ENCODE assay signal across 11 cellular contexts in the genomic region with DNA sequence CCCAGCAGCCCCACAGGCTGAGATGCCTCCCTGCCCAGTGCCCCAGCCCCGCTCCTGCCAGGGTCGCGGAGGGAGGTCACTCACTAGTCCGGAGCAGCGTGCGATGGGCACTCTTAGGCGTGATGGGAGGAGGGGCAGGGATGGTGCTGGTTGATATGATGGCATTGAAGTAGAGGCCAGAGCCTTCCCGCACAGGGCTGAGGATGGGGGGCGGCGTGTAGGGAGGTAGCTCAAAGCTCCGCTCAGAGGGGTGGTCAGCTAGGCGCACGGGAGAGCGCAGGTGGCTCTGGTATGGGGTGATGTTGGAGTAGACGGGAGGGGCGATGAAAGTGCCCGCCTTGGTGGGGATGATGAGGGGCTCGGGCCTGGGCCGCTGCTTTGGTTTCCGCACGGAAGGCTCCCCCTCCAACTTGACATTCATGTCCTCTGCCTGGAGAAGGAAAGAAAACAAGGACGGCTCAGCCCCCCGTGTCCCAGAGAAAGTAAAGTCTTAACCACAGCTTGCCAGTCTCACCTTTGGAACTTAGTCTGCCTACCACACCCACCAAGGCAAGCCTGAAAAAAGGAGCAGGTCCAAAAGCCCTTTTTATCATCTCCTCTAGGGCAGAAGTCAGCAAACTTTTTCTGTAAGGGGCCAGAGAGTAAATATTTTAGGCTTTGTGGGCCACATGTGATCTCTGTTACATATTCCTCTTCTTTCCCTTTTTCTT. TPM values are rescaled to one million over a fixed set of nuclear protein-coding genes. Genes with fewer than 3 reads are reported as not detected.
DNase-seq lines count a peak whose midpoint lies in the region; ATAC-seq and TF ChIP-seq lines count a peak whose summit lies in the region.
"Had no signal": no experiment of that assay in that cellular context is flagged by ENCODE, and none has a peak within 500 bp of the region (broad histone marks: within the 10 kb centered on the region; RNA-seq: fewer than 3 reads in every experiment).

No MANE protein-coding gene starts in this region.

- H3K9me3 ChIP-seq in Peyer's patch (no peaks in the 10 kb centered on the region), esophagus muscularis mucosa (no peaks in the 10 kb centered on the region)

- H3K4me1 ChIP-seq in Peyer's patch = peaks cover 0 to 62% (median 1%) of the 10 kb centered on the region in 4 donors
- peaks cover 55 to 75% (median 71%) of the 10 kb centered on the region in 4 donors for H3K4me1 ChIP-seq in esophagus muscularis mucosa

- ATAC-seq in GM21381 (IDR thresholded peaks at IDR 0.05; ENCODE audit: unreplicated experiment) (no peak), HG02970 (IDR thresholded peaks at IDR 0.05; ENCODE audit: low FRiP score, unreplicated experiment) (no peak)

- peak overlapping the region in 3 of 4 donors; percentile 32 to 67 (median 57) for H3K27ac ChIP-seq in Peyer's patch
- peak overlapping the region; percentile 65 to 98 (median 81) for H3K27ac ChIP-seq in esophagus muscularis mucosa (replicated peaks in 1 of 4)

- H3K9me3 Mint-ChIP-seq in CD14-positive monocyte = peaks cover 0 to 3% (median 0%) of the 10 kb centered on the region in 7 donors
- H3K9me3 Mint-ChIP-seq: dendritic cell treated with granulocyte-macrophage colony-stimulating factor and Interleukin-4, amounts not matched to agents 40 ng/mL and 50 ng/mL, for 4 days had no signal

- no peak overlapping the region for H3K4me3 ChIP-seq in Peyer's patch
- H3K4me3 ChIP-seq in esophagus muscularis mucosa = no peak overlapping the region

- no peaks in the 10 kb centered on the region for H3K27me3 ChIP-seq in Peyer's patch
- no peaks in the 10 kb centered on the region for H3K27me3 ChIP-seq in esophagus muscularis mucosa

- H3K36me3 ChIP-seq in Peyer's patch = peaks cover 0 to 79% (median 0%) of the 10 kb centered on the region in 3 donors
- peaks cover 32 to 92% (median 60%) of the 10 kb centered on the region in 4 donors for H3K36me3 ChIP-seq in esophagus muscularis mucosa

- TF ChIP-seq POLR2A in Peyer's patch (IDR thresholded peaks at IDR 0.05) (no peak), esophagus muscularis mucosa (IDR thresholded peaks at IDR 0.05; ENCODE audit: low read depth) (no peak)

- no peak overlapping the region for H3K4me3 Mint-ChIP-seq in CD14-positive monocyte
- H3K4me3 Mint-ChIP-seq: dendritic cell treated with granulocyte-macrophage colony-stimulating factor and Interleukin-4, amounts not matched to agents 40 ng/mL and 50 ng/mL, for 4 days had no signal

- TF ChIP-seq EP300 in esophagus muscularis mucosa (IDR thresholded peaks at IDR 0.05) = no peak

- H3K27me3 Mint-ChIP-seq in CD14-positive monocyte (ENCODE audit: low read depth in 3 of 3) = peaks cover 0 to 2% (median 0%) of the 10 kb centered on the region in 3 donors
- H3K27me3 Mint-ChIP-seq: dendritic cell treated with granulocyte-macrophage colony-stimulating factor and Interleukin-4, amounts not matched to agents 40 ng/mL and 50 ng/mL, for 4 days had no signal

- TF ChIP-seq CTCF in CD14-positive monocyte (IDR thresholded peaks at IDR 0.05) (no peak), Peyer's patch (IDR thresholded peaks at IDR 0.05) (peak in 1 of 6 experiments; percentile 29), esophagus muscularis mucosa (IDR thresholded peaks at IDR 0.05) (no peak)

- WGBS in esophagus muscularis mucosa = 91% methylated on average over 23 of the region's 23 CpGs

- peaks cover 36% of the 10 kb centered on the region for H3K4me1 Mint-ChIP-seq in CD14-positive monocyte

- peaks cover 73 to 87% of the 10 kb centered on the region in 2 donors for H3K36me3 Mint-ChIP-seq in CD14-positive monocyte

- DNase-seq in CD14-positive monocyte (ENCODE audit: low spot score) = no peak
- DNase-seq in Peyer's patch = peak in 1 of 3 donors; percentile 15
- peak; percentile 50 for DNase-seq in esophagus muscularis mucosa (ENCODE audit: extremely low spot score)
- peak; percentile 47 for DNase-seq in posterior vena cava (ENCODE audit: low spot score)
- DNase-seq in midbrain (lab: John Stamatoyannopoulos, UW) = no peak
- DNase-seq in SK-N-DZ (ENCODE audit: low spot score) = no peak
- DNase-seq: NCI-H2171, nucleus accumbens had no signal

- intact Hi-C loops in CD14-positive monocyte (cut with micrococcal nuclease) = loop anchor here (2.0 to 10.0 kb wide), 4 partner anchors 38 to 285 kb away; a partner anchor contains a TSS
- intact Hi-C loops in esophagus muscularis mucosa (cut with DNase I) = loop anchor here (2.0 to 10.0 kb wide), 2 partner anchors 95 to 155 kb away; a partner anchor contains a TSS
- intact Hi-C loops in posterior vena cava (cut with DNase I) = loop anchor here (5.0 to 10.0 kb wide), 3 partner anchors 93 to 125 kb away; a partner anchor contains a TSS

- H3K27ac Mint-ChIP-seq in CD14-positive monocyte = peak overlapping the region; percentile 18 to 91 (median 78)
- H3K27ac Mint-ChIP-seq: dendritic cell treated with granulocyte-macrophage colony-stimulating factor and Interleukin-4, amounts not matched to agents 40 ng/mL and 50 ng/mL, for 4 days had no signal

RNA-seq across cellular contexts. Expression of a gene that starts 15.5 kb away (rescaled TPM):
- polyA plus RNA-seq in CD14-positive monocyte = 1 to 10 TPM; 4.4 to 6.4 TPM
- total RNA-seq in Peyer's patch = 10 to 100 TPM in 1 of 4 donors, 1 to 10 TPM in 3; 4.4 to 11.6 (median 7.0) TPM
- 10 to 100 TPM; 34.8 to 74.2 (median 55.0) TPM for total RNA-seq in esophagus muscularis mucosa
- total RNA-seq in posterior vena cava = 10 to 100 TPM; 64.8 to 88.7 TPM
- polyA plus RNA-seq in SK-N-DZ (2014; cell fraction: cytosol; rRNA removed) = 69.4 and 76.0 TPM in 2 replicates
- polyA plus RNA-seq in SK-N-DZ (2014; cell fraction: nucleus; rRNA removed) = 26.7 and 29.0 TPM in 2 replicates

Comparison
In these comparisons a context has a peak if more than half of its experiments do, and no peak if none do; other contexts are left out.
1. DNase-seq: peak in esophagus muscularis mucosa (single experiment) and posterior vena cava (single experiment); none in CD14-positive monocyte (single experiment), midbrain (single experiment) and SK-N-DZ (single experiment).